33 cellular contexts compared by ENCODE assay signal in the genomic region with DNA sequence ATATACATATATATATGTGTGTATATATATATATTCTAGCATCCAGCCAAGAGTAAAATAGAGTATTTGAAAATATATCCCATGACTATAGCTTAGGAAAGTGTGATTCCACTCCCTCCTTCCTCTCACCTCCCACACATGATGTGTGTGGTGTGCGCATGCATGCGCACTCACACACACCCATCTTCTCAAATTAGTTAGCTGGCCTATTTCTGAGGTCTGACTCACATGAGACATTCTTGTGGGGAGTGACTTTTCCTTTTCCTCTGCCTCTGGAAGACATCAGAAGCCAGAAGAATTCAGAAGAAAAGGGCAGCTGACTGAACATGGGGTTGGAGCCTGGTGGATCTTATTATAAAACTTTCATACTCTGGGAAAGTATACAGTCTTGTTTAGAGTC.
"Had no signal": no experiment of that assay in that cellular context is flagged by ENCODE, and none has a peak within 500 bp of the region (broad histone marks: within the 10 kb centered on the region; RNA-seq: fewer than 3 reads in every experiment).

No MANE protein-coding gene starts in this region.

- H3K4me1 Mint-ChIP-seq: activated B cell treated with CpG ODN at 0.5 μM for 24 hours; activated CD4-positive, alpha-beta T cell treated with anti-CD3 and anti-CD28 coated beads, Interleukin-2, amount 10 ng/mL, durations not matched to agents 24 days and 14 days; activated naive CD8-positive, alpha-beta T cell treated with anti-CD3 and anti-CD28 coated beads for 36 hours; brain; central memory CD8-positive, alpha-beta T cell had no signal

- H3K4me3 ChIP-seq: adrenal gland, cardiac muscle cell had no signal

- H3K36me3 ChIP-seq: adrenal gland, cardiac muscle cell had no signal

- H3K27me3 ChIP-seq: adrenal gland, cardiac muscle cell had no signal

- H3K27me3 Mint-ChIP-seq: activated B cell treated with CpG ODN at 0.5 μM for 24 hours; activated CD4-positive, alpha-beta memory T cell treated with anti-CD3 and anti-CD28 coated beads for 36 hours; activated CD4-positive, alpha-beta T cell treated with anti-CD3 and anti-CD28 coated beads, Interleukin-2, amount 10 ng/mL, durations not matched to agents 24 days and 14 days; activated CD8-positive, alpha-beta T cell treated with anti-CD3 and anti-CD28 coated beads for 36 hours; activated naive CD8-positive, alpha-beta T cell treated with anti-CD3 and anti-CD28 coated beads for 36 hours; activated T-cell treated with anti-CD3 and anti-CD28 coated beads, Interleukin-2, amount 50 U/mL, for 24 hours; brain; central memory CD8-positive, alpha-beta T cell had no signal

- H3K36me3 Mint-ChIP-seq: brain had no signal

- H3K9me3 ChIP-seq: adrenal gland had no signal

- H3K27ac Mint-ChIP-seq: activated B cell treated with CpG ODN at 0.5 μM for 24 hours; activated CD4-positive, alpha-beta memory T cell treated with anti-CD3 and anti-CD28 coated beads for 36 hours; activated CD4-positive, alpha-beta T cell treated with anti-CD3 and anti-CD28 coated beads, Interleukin-2, amount 10 ng/mL, durations not matched to agents 24 days and 14 days; activated CD8-positive, alpha-beta T cell treated with anti-CD3 and anti-CD28 coated beads for 36 hours; activated naive CD4-positive, alpha-beta T cell treated with anti-CD3 and anti-CD28 coated beads for 36 hours; activated naive CD4-positive, alpha-beta T cell treated with anti-CD3 and anti-CD28 coated beads, Interleukin-2, amount 50 U/mL, for 72 hours; activated naive CD8-positive, alpha-beta T cell treated with anti-CD3 and anti-CD28 coated beads for 36 hours; activated T-cell treated with anti-CD3 and anti-CD28 coated beads, Interleukin-2, amount 50 U/mL, for 24 hours; activated T-helper 2 cell treated with anti-CD3 and anti-CD28 coated beads, Interferon-gamma antibody, Interleukin-2, Interleukin-4, amounts not matched to agents 10 μg/mL and 5 μg/mL and 100 μg/mL, durations not matched to agents 14 hours and 24 hours and 36 hours; brain; T-helper 1 cell treated with Interleukin-12 subunit alpha and Interleukin-12 subunit beta and Interleukin-4 antibody, amounts not matched to agents 30 μg/mL and 1 μg/mL, for 36 hours; T-helper 2 cell treated with Interferon-gamma antibody and Interleukin-4, amounts not matched to agents 5 μg/mL and 100 μg/mL, for 36 hours had no signal

- DNase-seq: activated B cell treated with CpG ODN at 0.5 μM for 24 hours; activated CD4-positive, alpha-beta memory T cell treated with anti-CD3 and anti-CD28 coated beads for 36 hours; activated CD4-positive, alpha-beta T cell treated with anti-CD3 and anti-CD28 coated beads for 4 hours; activated CD4-positive, alpha-beta T cell treated with anti-CD3 and anti-CD28 coated beads, Interleukin-2, amount 10 ng/mL, durations not matched to agents 24 days and 14 days; activated CD4-positive, alpha-beta T cell treated with anti-CD3 and anti-CD28 coated beads, Interleukin-2, amount 50 U/mL, for 1 hour; activated CD4-positive, alpha-beta T cell treated with anti-CD3 and anti-CD28 coated beads, Interleukin-2, amount 50 U/mL, for 4 hours; activated CD4-positive, CD25-positive, alpha-beta regulatory T cell treated with anti-CD3 and anti-CD28 coated beads, Interleukin-2, amount 50 U/mL, for 72 hours; activated CD8-positive, alpha-beta memory T cell treated with anti-CD3 and anti-CD28 coated beads, Interleukin-2, amount 50 U/mL, for 48 hours; activated CD8-positive, alpha-beta T cell treated with anti-CD3 and anti-CD28 coated beads for 36 hours; activated effector memory CD4-positive, alpha-beta T cell treated with Interleukin-2 at 50 U/mL for 16 hours; activated gamma-delta T cell treated with Interleukin-2 at 50 U/mL for 16 hours; activated naive CD4-positive, alpha-beta T cell; activated naive CD4-positive, alpha-beta T cell treated with anti-CD3 and anti-CD28 coated beads for 36 hours; activated naive CD4-positive, alpha-beta T cell treated with anti-CD3 and anti-CD28 coated beads, Interleukin-2, amount 50 U/mL, for 16 hours; activated naive CD8-positive, alpha-beta T cell treated with anti-CD3 and anti-CD28 coated beads for 36 hours; activated T-cell treated with anti-CD3 and anti-CD28 coated beads, Interleukin-2, amount 50 U/mL, for 24 hours; activated T-cell treated with anti-CD3 and anti-CD28 coated beads, Interleukin-2, amount 50 U/mL, for 48 hours; adrenal gland; amniotic stem cell; aorta; cerebellar nuclear complex; SW 1271; T-helper 1 cell; T-helper 2 cell; T-helper 9 cell had no signal

- H3K27ac ChIP-seq: adrenal gland, cardiac muscle cell, VCaP had no signal

- H3K4me3 Mint-ChIP-seq: activated B cell treated with CpG ODN at 0.5 μM for 24 hours; activated CD4-positive, alpha-beta memory T cell treated with anti-CD3 and anti-CD28 coated beads for 36 hours; activated CD4-positive, alpha-beta T cell treated with anti-CD3 and anti-CD28 coated beads, Interleukin-2, amount 10 ng/mL, durations not matched to agents 24 days and 14 days; activated CD8-positive, alpha-beta T cell treated with anti-CD3 and anti-CD28 coated beads for 36 hours; activated naive CD4-positive, alpha-beta T cell treated with anti-CD3 and anti-CD28 coated beads for 36 hours; activated naive CD8-positive, alpha-beta T cell treated with anti-CD3 and anti-CD28 coated beads for 36 hours; activated T-cell treated with anti-CD3 and anti-CD28 coated beads, Interleukin-2, amount 50 U/mL, for 24 hours; brain; central memory CD8-positive, alpha-beta T cell; T-helper 1 cell treated with Interleukin-12 subunit alpha and Interleukin-12 subunit beta and Interleukin-4 antibody, amounts not matched to agents 30 μg/mL and 1 μg/mL, for 36 hours; T-helper 2 cell treated with Interferon-gamma antibody and Interleukin-4, amounts not matched to agents 5 μg/mL and 100 μg/mL, for 36 hours had no signal

- ATAC-seq: activated CD8-positive, alpha-beta T cell treated with anti-CD3 and anti-CD28 coated beads for 36 hours; activated naive CD4-positive, alpha-beta T cell treated with anti-CD3 and anti-CD28 coated beads, Interleukin-2, amount 50 U/mL, for 72 hours had no signal

- H3K4me1 ChIP-seq: adrenal gland had no signal
